In the genomic region with DNA sequence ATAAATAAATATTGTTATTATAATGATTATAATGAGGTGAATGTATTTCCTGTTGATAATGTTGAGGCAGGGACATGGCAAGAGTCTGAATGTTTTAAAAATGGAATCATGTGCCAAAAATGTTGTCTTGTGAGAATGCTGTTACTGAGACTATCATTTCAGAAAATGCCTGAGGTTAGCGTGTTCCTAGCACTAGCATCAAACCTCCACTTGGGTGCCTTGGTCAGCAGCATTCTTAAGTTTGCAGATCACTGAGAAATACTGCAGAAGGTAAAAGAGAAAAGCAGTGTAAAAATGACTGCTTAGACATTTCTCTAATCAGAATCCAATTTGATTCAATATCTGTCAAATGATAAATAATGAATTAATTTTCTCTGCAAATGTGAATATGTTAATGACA, we compare ENCODE assay signal across 32 cellular contexts. TPM values are rescaled to one million over a fixed set of nuclear protein-coding genes. Genes with fewer than 3 reads are reported as not detected.
"Had no signal": no experiment of that assay in that cellular context is flagged by ENCODE, and none has a peak within 500 bp of the region (broad histone marks: within the 10 kb centered on the region; RNA-seq: fewer than 3 reads in every experiment).

No MANE protein-coding gene starts in this region.

- H3K4me1 ChIP-seq: gastroesophageal sphincter, psoas muscle, sigmoid colon, upper lobe of right lung had no signal

- H3K36me3 ChIP-seq: gastroesophageal sphincter, pancreas, sigmoid colon, upper lobe of right lung had no signal

- H3K36me3 Mint-ChIP-seq: activated naive CD4-positive, alpha-beta T cell treated with anti-CD3 and anti-CD28 coated beads, Interleukin-2, amount 50 U/mL, for 72 hours; immature natural killer cell; mesothelial cell of epicardium; naive B cell; stimulated activated memory B cell treated with anti-CD40 and anti-IgM and Interleukin-4, amounts not matched to agents 10 μg/mL and 1 μg/mL and 100 μg/mL, for 72 hours; WTC11 had no signal

- H3K27ac Mint-ChIP-seq: activated CD8-positive, alpha-beta T cell treated with anti-CD3 and anti-CD28 coated beads for 36 hours; activated naive CD4-positive, alpha-beta T cell treated with anti-CD3 and anti-CD28 coated beads, Interleukin-2, amount 50 U/mL, for 72 hours; immature natural killer cell; naive B cell; nephron progenitor cell; stimulated activated memory B cell treated with anti-CD40 and anti-IgM and Interleukin-4, amounts not matched to agents 10 μg/mL and 1 μg/mL and 100 μg/mL, for 72 hours; stimulated activated naive CD8-positive, alpha-beta T cell treated with anti-CD3 and anti-CD28 coated beads, Interleukin-15, amount 100 ng/mL, for 72 hours; WTC11 had no signal

- H3K27me3 Mint-ChIP-seq: activated CD8-positive, alpha-beta T cell treated with anti-CD3 and anti-CD28 coated beads for 36 hours; naive B cell; stimulated activated memory B cell treated with anti-CD40 and anti-IgM and Interleukin-4, amounts not matched to agents 10 μg/mL and 1 μg/mL and 100 μg/mL, for 72 hours; stimulated activated naive CD8-positive, alpha-beta T cell treated with anti-CD3 and anti-CD28 coated beads, Interleukin-15, amount 100 ng/mL, for 72 hours had no signal

- H3K9me3 Mint-ChIP-seq: activated CD8-positive, alpha-beta T cell treated with anti-CD3 and anti-CD28 coated beads for 36 hours; activated naive CD4-positive, alpha-beta T cell treated with anti-CD3 and anti-CD28 coated beads, Interleukin-2, amount 50 U/mL, for 72 hours; mesothelial cell of epicardium; nephron progenitor cell; stimulated activated memory B cell treated with anti-CD40 and anti-IgM and Interleukin-4, amounts not matched to agents 10 μg/mL and 1 μg/mL and 100 μg/mL, for 72 hours; stimulated activated naive CD8-positive, alpha-beta T cell treated with anti-CD3 and anti-CD28 coated beads, Interleukin-15, amount 100 ng/mL, for 72 hours; WTC11 had no signal

- H3K4me3 Mint-ChIP-seq: activated CD8-positive, alpha-beta T cell treated with anti-CD3 and anti-CD28 coated beads for 36 hours; immature natural killer cell; mesothelial cell of epicardium; naive B cell; nephron progenitor cell; stimulated activated memory B cell treated with anti-CD40 and anti-IgM and Interleukin-4, amounts not matched to agents 10 μg/mL and 1 μg/mL and 100 μg/mL, for 72 hours; stimulated activated naive CD8-positive, alpha-beta T cell treated with anti-CD3 and anti-CD28 coated beads, Interleukin-15, amount 100 ng/mL, for 72 hours; WTC11 had no signal

- H3K4me3 ChIP-seq: gastroesophageal sphincter, pancreas, psoas muscle, sigmoid colon, upper lobe of right lung had no signal

- H3K4me1 Mint-ChIP-seq: immature natural killer cell; naive B cell; nephron progenitor cell; stimulated activated memory B cell treated with anti-CD40 and anti-IgM and Interleukin-4, amounts not matched to agents 10 μg/mL and 1 μg/mL and 100 μg/mL, for 72 hours; stimulated activated naive CD8-positive, alpha-beta T cell treated with anti-CD3 and anti-CD28 coated beads, Interleukin-15, amount 100 ng/mL, for 72 hours; WTC11 had no signal

- H3K27ac ChIP-seq: gastroesophageal sphincter, pancreas, psoas muscle, sigmoid colon, upper lobe of right lung had no signal

- H3K9me3 ChIP-seq: gastroesophageal sphincter, pancreas, psoas muscle, sigmoid colon, upper lobe of right lung had no signal

- H3K27me3 ChIP-seq: gastroesophageal sphincter, pancreas, sigmoid colon, upper lobe of right lung had no signal

- FAIRE-seq: colon, kidney, pancreas, small intestine had no signal

- DNase-seq: activated CD4-positive, alpha-beta T cell treated with anti-CD3 and anti-CD28 coated beads, Interleukin-2, amount 50 U/mL, for 1 hour; activated CD8-positive, alpha-beta T cell treated with anti-CD3 and anti-CD28 coated beads for 36 hours; activated naive CD4-positive, alpha-beta T cell; activated T-cell treated with anti-CD3 and anti-CD28 coated beads, Interleukin-2, amount 50 U/mL, for 48 hours; anterior cingulate cortex; effector memory CD4-positive, alpha-beta T cell; erythroblast; hippocampal formation; immature natural killer cell; kidney; left colon; mammary epithelial cell; naive B cell; nephron progenitor cell; pancreas; psoas muscle; sigmoid colon; small intestine; stimulated activated CD4-positive, alpha-beta T cell treated with anti-CD3 and anti-CD28 coated beads, Interleukin-4, amount 100 ng/mL, for 4 hours; stimulated activated CD8-positive, alpha-beta memory T cell treated with anti-CD3 and anti-CD28 coated beads, Interleukin-4, amount 100 ng/mL, for 48 hours; stimulated activated naive CD8-positive, alpha-beta T cell treated with anti-CD3 and anti-CD28 coated beads, Interleukin-15, amount 100 ng/mL, for 72 hours; substantia nigra; T-helper 2 cell; upper lobe of right lung had no signal

- ATAC-seq: activated CD8-positive, alpha-beta T cell treated with anti-CD3 and anti-CD28 coated beads for 36 hours; activated naive CD4-positive, alpha-beta T cell treated with anti-CD3 and anti-CD28 coated beads, Interleukin-2, amount 50 U/mL, for 72 hours; gastroesophageal sphincter; left colon; pancreas; psoas muscle; stimulated activated memory B cell treated with anti-CD40 and anti-IgM and Interleukin-4, amounts not matched to agents 10 μg/mL and 1 μg/mL and 100 μg/mL, for 72 hours; stimulated activated naive CD8-positive, alpha-beta T cell treated with anti-CD3 and anti-CD28 coated beads, Interleukin-15, amount 100 ng/mL, for 72 hours; upper lobe of right lung; WTC11 had no signal

RNA-seq across cellular contexts. Expression of gene OLFM3, which starts 50.8 kb away (rescaled TPM):
- total RNA-seq: activated CD8-positive, alpha-beta T cell treated with anti-CD3 and anti-CD28 coated beads for 36 hours; activated naive CD4-positive, alpha-beta T cell treated with anti-CD3 and anti-CD28 coated beads, Interleukin-2, amount 50 U/mL, for 72 hours; dermis microvascular lymphatic vessel endothelial cell; liver; mammary epithelial cell; psoas muscle; upper lobe of right lung had no signal
- polyA plus RNA-seq: immature natural killer cell, liver, mammary epithelial cell had no signal
